22 cellular contexts compared by ENCODE assay signal in genomic region chr1:241557551-241558193, GRCh38. TPM values are rescaled to one million over a fixed set of nuclear protein-coding genes. Genes with fewer than 3 reads are reported as not detected.
"Had no signal": no experiment of that assay in that cellular context is flagged by ENCODE, and none has a peak within 500 bp of the region (broad histone marks: within the 10 kb centered on the region; RNA-seq: fewer than 3 reads in every experiment).

No MANE protein-coding gene starts in this region.

- H2AFZ ChIP-seq: hepatocyte, parathyroid adenoma had no signal

- H3K27me3 ChIP-seq: breast epithelium, hepatocyte, tibial nerve had no signal

- H3K9me3 ChIP-seq: breast epithelium, esophagus muscularis mucosa, left ventricle myocardium inferior, mucosa of descending colon, tibial nerve had no signal

- H3K79me2 ChIP-seq: hepatocyte, parathyroid adenoma had no signal

- H3K4me1 ChIP-seq: breast epithelium, esophagus muscularis mucosa, left ventricle myocardium inferior, parathyroid adenoma, tibial nerve had no signal

- DNase-seq: activated CD4-positive, alpha-beta T cell treated with anti-CD3 and anti-CD28 coated beads, Interleukin-2, amount 10 ng/mL, durations not matched to agents 24 days and 14 days; activated CD8-positive, alpha-beta T cell treated with anti-CD3 and anti-CD28 coated beads, Interleukin-2, amount 10 ng/mL, durations not matched to agents 7 days and 5 days; activated naive CD4-positive, alpha-beta T cell treated with Interleukin-2 at 50 U/mL for 16 hours; activated T-cell treated with anti-CD3 and anti-CD28 coated beads, Interleukin-2, amount 50 U/mL, for 24 hours; aorta; effector CD4-positive, alpha-beta T cell; left ventricle myocardium inferior; mucosa of descending colon; naive B cell; stimulated activated CD8-positive, alpha-beta memory T cell treated with anti-CD3 and anti-CD28 coated beads, Interleukin-4, amount 100 ng/mL, for 48 hours; stimulated activated naive CD4-positive, alpha-beta T cell treated with Interleukin-2 at 50 U/mL for 16 hours; T-helper 1 cell; T-helper 9 cell had no signal

- H3K36me3 ChIP-seq: breast epithelium, esophagus muscularis mucosa, left ventricle myocardium inferior, tibial nerve had no signal

- H3K27ac Mint-ChIP-seq: activated CD4-positive, alpha-beta T cell treated with anti-CD3 and anti-CD28 coated beads, Interleukin-2, amount 10 ng/mL, durations not matched to agents 24 days and 14 days; activated CD8-positive, alpha-beta T cell treated with anti-CD3 and anti-CD28 coated beads, Interleukin-2, amount 10 ng/mL, durations not matched to agents 7 days and 5 days; activated T-cell treated with anti-CD3 and anti-CD28 coated beads, Interleukin-2, amount 50 U/mL, for 24 hours; activated T-helper 2 cell treated with anti-CD3 and anti-CD28 coated beads, Interferon-gamma antibody, Interleukin-2, Interleukin-4, amounts not matched to agents 10 μg/mL and 5 μg/mL and 100 μg/mL, durations not matched to agents 14 hours and 24 hours and 36 hours had no signal

- FAIRE-seq: endothelial cell of umbilical vein, urothelium cell line had no signal

- ATAC-seq: activated CD8-positive, alpha-beta T cell treated with anti-CD3 and anti-CD28 coated beads, Interleukin-2, amount 10 ng/mL, durations not matched to agents 7 days and 5 days; mucosa of descending colon had no signal

- H3K4me3 ChIP-seq: breast epithelium, coronary artery, esophagus muscularis mucosa, hepatocyte, left ventricle myocardium inferior, mucosa of descending colon, tibial nerve had no signal

- H3K4me3 Mint-ChIP-seq: activated CD4-positive, alpha-beta T cell treated with anti-CD3 and anti-CD28 coated beads, Interleukin-2, amount 10 ng/mL, durations not matched to agents 24 days and 14 days; activated CD8-positive, alpha-beta T cell treated with anti-CD3 and anti-CD28 coated beads, Interleukin-2, amount 10 ng/mL, durations not matched to agents 7 days and 5 days; activated T-cell treated with anti-CD3 and anti-CD28 coated beads, Interleukin-2, amount 50 U/mL, for 24 hours had no signal

- H3K4me2 ChIP-seq: hepatocyte had no signal

- H3K27me3 Mint-ChIP-seq: naive B cell had no signal

- H3K9ac ChIP-seq: parathyroid adenoma had no signal

- H3K27ac ChIP-seq: breast epithelium, coronary artery, esophagus muscularis mucosa, hepatocyte, left ventricle myocardium inferior, parathyroid adenoma, tibial nerve had no signal

RNA-seq across cellular contexts. Expression of gene KMO, which starts 25.5 kb away (rescaled TPM):
- total RNA-seq: activated CD4-positive, alpha-beta T cell treated with anti-CD3 and anti-CD28 coated beads, Interleukin-2, amount 10 ng/mL, durations not matched to agents 24 days and 14 days; activated CD8-positive, alpha-beta T cell treated with anti-CD3 and anti-CD28 coated beads, Interleukin-2, amount 10 ng/mL, durations not matched to agents 7 days and 5 days; endothelial cell of umbilical vein; left ventricle myocardium inferior had no signal
- polyA plus RNA-seq: endothelial cell of umbilical vein had no signal
